In the genomic region with DNA sequence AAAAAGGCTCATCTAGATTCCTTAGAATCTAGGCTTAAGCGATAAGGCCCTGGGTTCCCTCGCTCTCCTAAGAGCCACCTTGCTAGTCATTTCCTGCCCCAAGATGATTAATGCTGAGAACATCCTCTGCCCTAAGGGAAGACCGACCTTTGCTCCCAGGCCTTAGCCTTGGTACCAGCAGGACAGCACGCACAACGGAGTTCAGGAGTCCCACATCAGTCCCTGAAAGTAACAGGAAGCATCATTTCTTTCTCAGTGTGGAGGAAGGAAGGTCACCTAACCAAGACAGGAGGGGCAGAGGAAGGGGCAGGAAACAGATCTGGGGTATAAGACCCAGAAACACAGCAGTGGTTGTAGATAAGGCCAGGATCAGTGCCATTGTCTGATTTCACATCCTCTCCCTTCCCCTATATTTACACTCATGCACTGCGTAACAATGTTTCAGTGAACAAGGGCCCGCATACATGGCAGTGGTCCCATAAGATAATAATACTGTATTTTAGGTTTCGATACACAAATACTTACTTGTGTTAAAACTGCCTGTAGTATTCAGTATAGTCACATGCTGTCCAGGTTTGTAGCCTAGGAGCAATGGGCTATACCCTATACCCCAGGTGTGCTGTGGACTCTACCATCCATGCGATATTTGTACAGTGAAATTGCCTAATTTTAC, we compare ENCODE assay signal across 16 cellular contexts. TPM values are rescaled to one million over a fixed set of nuclear protein-coding genes. Genes with fewer than 3 reads are reported as not detected.
DNase-seq lines count a peak whose midpoint lies in the region; ATAC-seq, FAIRE-seq and TF ChIP-seq lines count a peak whose summit lies in the region.
"Had no signal": no experiment of that assay in that cellular context is flagged by ENCODE, and none has a peak within 500 bp of the region (broad histone marks: within the 10 kb centered on the region; RNA-seq: fewer than 3 reads in every experiment).

No MANE protein-coding gene starts in this region.

- no peaks in the 10 kb centered on the region for H3K79me2 ChIP-seq in HepG2 (ENCODE audit: insufficient read depth, low read length)

- no peak for TF ChIP-seq CTCF in HepG2 (CRISPR knock-in tag; IDR thresholded peaks at IDR 0.05)

- peaks cover 8% of the 10 kb centered on the region for H3K9me3 Mint-ChIP-seq in activated naive CD8-positive, alpha-beta T cell treated with anti-CD3 and anti-CD28 coated beads, Interleukin-2, amount 10 ng/mL, durations not matched to agents 7 days and 5 days

- H3K4me3 ChIP-seq in BLaER1 treated with 17β-estradiol and CSF1 and Interleukin-3, amounts not matched to agents 10 nM and 100 nM, result no peak overlapping the region
- H3K4me3 ChIP-seq in HepG2 (replicated peaks in 1 of 3; ENCODE audit: insufficient read depth in 1 of 3, low read depth in 2 of 3, low read length in 3 of 3), result no peak overlapping the region
- H3K4me3 ChIP-seq: sigmoid colon had no signal

- peaks cover 8 to 18% (median 11%) of the 10 kb centered on the region in 11 experiments for H3K9me3 ChIP-seq in BLaER1 treated with 17β-estradiol and CSF1 and Interleukin-3, amounts not matched to agents 10 nM and 100 nM (replicated peaks in 1 of 11)
- H3K9me3 ChIP-seq in HepG2 (ENCODE audit: low read length), result no peaks in the 10 kb centered on the region
- H3K9me3 ChIP-seq: sigmoid colon had no signal

- TF ChIP-seq RAD21 in HepG2 (CRISPR knock-in tag; IDR thresholded peaks at IDR 0.05), result no peak

- no peaks in the 10 kb centered on the region for H3K27me3 Mint-ChIP-seq in activated naive CD8-positive, alpha-beta T cell treated with anti-CD3 and anti-CD28 coated beads, Interleukin-2, amount 10 ng/mL, durations not matched to agents 7 days and 5 days

- intact Hi-C loops in HepG2 (cut with micrococcal nuclease; ENCODE audit: unreplicated experiment), result no loop called here

- WGBS in HepG2 (ENCODE audit: low lambda C conversion rate), result 22% methylated on average over 9 of the region's 9 CpGs

- FAIRE-seq in HepG2 (lab: Jason Lieb, UNC), result no peak

- H3K27me3 ChIP-seq in BLaER1 treated with 17β-estradiol and CSF1 and Interleukin-3, amounts not matched to agents 10 nM and 100 nM, result no peaks in the 10 kb centered on the region
- no peaks in the 10 kb centered on the region; a peak in 1 of 5 replicates for H3K27me3 ChIP-seq in HepG2 (ENCODE audit: control insufficient read depth in 1 of 2, insufficient read depth in 2 of 2, low read length in 2 of 2)
- H3K27me3 ChIP-seq: sigmoid colon had no signal

- H3K4me1 ChIP-seq in BLaER1 treated with 17β-estradiol and CSF1 and Interleukin-3, amounts not matched to agents 10 nM and 100 nM, result peaks cover 0 to 24% (median 14%) of the 10 kb centered on the region in 10 experiments; a peak in 16 of 20 replicates
- peaks cover 9% of the 10 kb centered on the region for H3K4me1 ChIP-seq in HepG2 (ENCODE audit: insufficient read depth, low read length)

- no peak overlapping the region for H3K4me3 Mint-ChIP-seq in activated naive CD8-positive, alpha-beta T cell treated with anti-CD3 and anti-CD28 coated beads, Interleukin-2, amount 10 ng/mL, durations not matched to agents 7 days and 5 days
- H3K4me3 Mint-ChIP-seq: immature natural killer cell had no signal

- H3K36me3 ChIP-seq in BLaER1 treated with 17β-estradiol and CSF1 and Interleukin-3, amounts not matched to agents 10 nM and 100 nM, result no peaks in the 10 kb centered on the region
- H3K36me3 ChIP-seq in HepG2 (replicated peaks in 1 of 2; ENCODE audit: control insufficient read depth in 1 of 2, insufficient read depth in 2 of 2, low read length in 2 of 2), result no peaks in the 10 kb centered on the region
- H3K36me3 ChIP-seq: sigmoid colon had no signal

- no peak overlapping the region for H3K9ac ChIP-seq in BLaER1 treated with 17β-estradiol and CSF1 and Interleukin-3, amounts not matched to agents 10 nM and 100 nM
- no peak overlapping the region for H3K9ac ChIP-seq in HepG2 (ENCODE audit: insufficient read depth, low read depth, low read length)

- POLR2A ChIA-PET in activated naive CD8-positive, alpha-beta T cell treated with anti-CD3 and anti-CD28 coated beads, Interleukin-2, amount 10 ng/mL, durations not matched to agents 7 days and 5 days (lab: Charles Lee), result no interaction called here
- POLR2A ChIA-PET in HepG2 (lab: Yijun Ruan, JAX), result no interaction called here

- no TSS peak for BruUV-seq in HepG2 (replicated peaks; lab: Mats Ljungman, UMichigan)

- TF ChIP-seq POLR2A in HepG2 (IDR thresholded peaks at IDR 0.05; ENCODE audit: insufficient read depth in 1 of 2, low read depth in 2 of 2, low read length in 2 of 2), result no peak

- peaks cover 4% of the 10 kb centered on the region for H3K36me3 Mint-ChIP-seq in activated naive CD8-positive, alpha-beta T cell treated with anti-CD3 and anti-CD28 coated beads, Interleukin-2, amount 10 ng/mL, durations not matched to agents 7 days and 5 days

- TF ChIP-seq EP300 in HepG2 (IDR thresholded peaks at IDR 0.05; ENCODE audit: low read depth in 2 of 2, low read length in 2 of 2), result peak in 1 of 2 experiments; percentile 5; a peak in 1 of 4 replicates
- no peak for TF ChIP-seq EP300 in HepG2 (CRISPR knock-in tag; IDR thresholded peaks at IDR 0.05; ENCODE audit: borderline replicate concordance)

- H4K20me1 ChIP-seq in BLaER1 treated with 17β-estradiol and CSF1 and Interleukin-3, amounts not matched to agents 10 nM and 100 nM, result no peaks in the 10 kb centered on the region
- no peaks in the 10 kb centered on the region for H4K20me1 ChIP-seq in HepG2 (ENCODE audit: insufficient read depth, low read length)

- in situ Hi-C loops in HepG2 (cut with HindIII; ENCODE audit: extremely low pct_ligation_motif_present, low pct_unique_long_range_greater_than_20kb), result no loop called here

- peaks cover 8% of the 10 kb centered on the region for H3K4me1 Mint-ChIP-seq in activated naive CD8-positive, alpha-beta T cell treated with anti-CD3 and anti-CD28 coated beads, Interleukin-2, amount 10 ng/mL, durations not matched to agents 7 days and 5 days

- H3K27ac Mint-ChIP-seq in activated naive CD8-positive, alpha-beta T cell treated with anti-CD3 and anti-CD28 coated beads, Interleukin-2, amount 10 ng/mL, durations not matched to agents 7 days and 5 days, result peak overlapping the region; percentile 39
- H3K27ac Mint-ChIP-seq: immature natural killer cell had no signal

- CTCF ChIA-PET in HepG2 (lab: Yijun Ruan, JAX; ENCODE audit: low intra/inter-chr PET ratio, low total read pairs), result no interaction called here

- peak; percentile 39 for ATAC-seq in activated naive CD8-positive, alpha-beta T cell treated with anti-CD3 and anti-CD28 coated beads, Interleukin-2, amount 10 ng/mL, durations not matched to agents 7 days and 5 days (ENCODE audit: low read depth)
- ATAC-seq in HepG2 (peak; percentile 78), HG02970 (IDR thresholded peaks at IDR 0.05; ENCODE audit: low FRiP score, unreplicated experiment) (no peak), HG02938 (IDR thresholded peaks at IDR 0.05; ENCODE audit: unreplicated experiment) (no peak)
- ATAC-seq: activated CD4-positive, CD25-positive, alpha-beta regulatory T cell treated with anti-CD3 and anti-CD28 coated beads, Interleukin-2, amount 50 U/mL, for 24 hours had no signal

- DNase-seq in HT1080 (ENCODE audit: low read depth), result peak; percentile 83
- no peak for DNase-seq in activated naive CD8-positive, alpha-beta T cell treated with anti-CD3 and anti-CD28 coated beads, Interleukin-2, amount 10 ng/mL, durations not matched to agents 7 days and 5 days
- DNase-seq in HepG2 (ENCODE audit: low spot score), result peak; percentile 56
- DNase-seq in activated gamma-delta T cell treated with Interleukin-2 at 50 U/mL for 16 hours, result no peak
- DNase-seq in AG08395 (ENCODE audit: low spot score), result no peak
- DNase-seq: cerebellar nuclear complex; DND-41; immature natural killer cell; NCI-H524 treated with DMSO at 0.1 percent for 48 hours; sigmoid colon; stimulated activated naive CD4-positive, alpha-beta T cell had no signal

- no peak overlapping the region for H3K27ac ChIP-seq in BLaER1 treated with 17β-estradiol and CSF1 and Interleukin-3, amounts not matched to agents 10 nM and 100 nM
- no peak overlapping the region for H3K27ac ChIP-seq in HepG2 (ENCODE audit: extremely low read length, insufficient read depth, low read length)
- H3K27ac ChIP-seq: HL-60, sigmoid colon had no signal

- no peak overlapping the region for H2AFZ ChIP-seq in HepG2 (ENCODE audit: low read length)

- H3K4me2 ChIP-seq in BLaER1 treated with 17β-estradiol and CSF1 and Interleukin-3, amounts not matched to agents 10 nM and 100 nM, result peak overlapping the region; percentile 7 to 60 (median 35); a peak in 16 of 22 replicates
- H3K4me2 ChIP-seq in HepG2 (ENCODE audit: low read depth, low read length), result peak overlapping the region; percentile 50; the same call in 1 of the 2 replicates

RNA-seq across cellular contexts. Expression of gene FAM107B, which starts 8.1 kb away (rescaled TPM):
- 9.8 and 11.2 TPM in 2 replicates for total RNA-seq in HT1080 (2014; rRNA removed; shearing (Covaris generic))
- polyA plus RNA-seq in HT1080 (2015; cell fraction: cytosol; rRNA removed), result 31.7 and 35.6 TPM in 2 replicates
- polyA plus RNA-seq in HT1080 (2015; cell fraction: nucleus; rRNA removed), result 9.7 and 13.0 TPM in 2 replicates
- total RNA-seq in activated naive CD8-positive, alpha-beta T cell treated with anti-CD3 and anti-CD28 coated beads, Interleukin-2, amount 10 ng/mL, durations not matched to agents 7 days and 5 days, result 100 to 1,000 TPM; 188 to 200 TPM
- total RNA-seq in HepG2 (2016; rRNA removed; fragmentation: Illumina TruSeq; extraction: Trizol), result 24.8 and 38.5 TPM in 2 replicates
- 13.8 and 17.1 TPM in 2 replicates for total RNA-seq in HepG2 (2016; cell fraction: cytosol; rRNA removed; fragmentation: Illumina TruSeq; extraction: Trizol; ENCODE audit: low read depth)
- total RNA-seq in HepG2 (2016; cell fraction: insoluble cytoplasmic fraction; rRNA removed; fragmentation: Illumina TruSeq; extraction: Trizol), result 25.5 and 32.8 TPM in 2 replicates
- total RNA-seq in HepG2 (2016; cell fraction: membrane; rRNA removed; fragmentation: Illumina TruSeq; extraction: Trizol), result 45.3 and 49.1 TPM in 2 replicates
- total RNA-seq in HepG2 (2016; cell fraction: nucleus; rRNA removed; fragmentation: Illumina TruSeq; extraction: Trizol), result 20.6 and 21.1 TPM in 2 replicates
- 10.8 and 15.7 TPM in 2 replicates for polyA plus RNA-seq in HepG2 (2011; rRNA removed)
- 7.8 and 11.0 TPM in 2 replicates for polyA plus RNA-seq in HepG2 (2011; cell fraction: cytosol; rRNA removed)
- polyA plus RNA-seq in HepG2 (2011; cell fraction: nucleus; rRNA removed), result 5.6 and 6.8 TPM in 2 replicates
- polyA plus RNA-seq in HepG2 (2012), result 13.3 and 16.9 TPM in 2 replicates
- 25.3 and 32.2 TPM in 2 replicates for polyA plus RNA-seq in HepG2 (2016; cell fraction: cytosol; fragmentation: Illumina TruSeq; extraction: Trizol; ENCODE audit: low read depth)
- polyA plus RNA-seq in HepG2 (2016; cell fraction: insoluble cytoplasmic fraction; fragmentation: Illumina TruSeq; extraction: Trizol; ENCODE audit: low read depth), result 57.7 and 62.9 TPM in 2 replicates
- polyA plus RNA-seq in HepG2 (2016; cell fraction: membrane; fragmentation: Illumina TruSeq; extraction: Trizol; ENCODE audit: low read depth), result 48.3 and 48.7 TPM in 2 replicates
- polyA plus RNA-seq in HepG2 (2016; cell fraction: nucleus; fragmentation: Illumina TruSeq; extraction: Trizol; ENCODE audit: insufficient read depth, low read depth), result 30.6 and 38.0 TPM in 2 replicates
- 4.0 and 10.5 TPM in 2 replicates for polyA minus RNA-seq in HepG2 (2011; rRNA and poly(A)+ RNA removed; ENCODE audit: low replicate concordance)
- 11.0 and 12.0 TPM in 2 replicates for polyA minus RNA-seq in HepG2 (2011; cell fraction: cytosol; rRNA and poly(A)+ RNA removed)
- polyA minus RNA-seq in HepG2 (2011; cell fraction: nucleus; rRNA and poly(A)+ RNA removed), result 19.3 and 24.4 TPM in 2 replicates

RNA-seq across cellular contexts. Expression of gene CDNF, which starts 55.0 kb away (rescaled TPM):
- total RNA-seq in HT1080 (2014; rRNA removed; shearing (Covaris generic)), result 0.10 and 0.77 TPM in 2 replicates
- 0.41 and 1.8 TPM in 2 replicates for polyA plus RNA-seq in HT1080 (2015; cell fraction: cytosol; rRNA removed)
- 1.2 and 1.3 TPM in 2 replicates for polyA plus RNA-seq in HT1080 (2015; cell fraction: nucleus; rRNA removed)
- 1 to 10 TPM in 1 of 2 experiments, under 1 TPM in 1; 0.82 to 1.0 TPM for total RNA-seq in activated naive CD8-positive, alpha-beta T cell treated with anti-CD3 and anti-CD28 coated beads, Interleukin-2, amount 10 ng/mL, durations not matched to agents 7 days and 5 days
- 0.33 and 0.38 TPM in 2 replicates for total RNA-seq in HepG2 (2016; rRNA removed; fragmentation: Illumina TruSeq; extraction: Trizol)
- not detected in 2 replicates for total RNA-seq in HepG2 (2016; cell fraction: cytosol; rRNA removed; fragmentation: Illumina TruSeq; extraction: Trizol; ENCODE audit: low read depth)
- total RNA-seq in HepG2 (2016; cell fraction: insoluble cytoplasmic fraction; rRNA removed; fragmentation: Illumina TruSeq; extraction: Trizol), result 0.18 and 0.22 TPM in 2 replicates
- 0.24 and 0.31 TPM in 2 replicates for total RNA-seq in HepG2 (2016; cell fraction: membrane; rRNA removed; fragmentation: Illumina TruSeq; extraction: Trizol)
- 0.50 and 0.99 TPM in 2 replicates for total RNA-seq in HepG2 (2016; cell fraction: nucleus; rRNA removed; fragmentation: Illumina TruSeq; extraction: Trizol)
- polyA plus RNA-seq in HepG2 (2011; rRNA removed), result 0.29 and 0.40 TPM in 2 replicates
- polyA plus RNA-seq in HepG2 (2011; cell fraction: cytosol; rRNA removed), result 0.28 and 0.30 TPM in 2 replicates
- polyA plus RNA-seq in HepG2 (2011; cell fraction: nucleus; rRNA removed), result 0.90 TPM in 1 of 2 replicates, not detected in the other
- 0.37 and 0.55 TPM in 2 replicates for polyA plus RNA-seq in HepG2 (2012)
- polyA plus RNA-seq in HepG2 (2016; cell fraction: cytosol; fragmentation: Illumina TruSeq; extraction: Trizol; ENCODE audit: low read depth), result 0.11 and 0.36 TPM in 2 replicates
- 0.22 TPM in 1 of 2 replicates, not detected in the other for polyA plus RNA-seq in HepG2 (2016; cell fraction: insoluble cytoplasmic fraction; fragmentation: Illumina TruSeq; extraction: Trizol; ENCODE audit: low read depth)
- polyA plus RNA-seq in HepG2 (2016; cell fraction: membrane; fragmentation: Illumina TruSeq; extraction: Trizol; ENCODE audit: low read depth), result 0.23 and 0.35 TPM in 2 replicates
- polyA plus RNA-seq in HepG2 (2016; cell fraction: nucleus; fragmentation: Illumina TruSeq; extraction: Trizol; ENCODE audit: insufficient read depth, low read depth), result 0.96 and 1.9 TPM in 2 replicates
- not detected in 2 replicates for polyA minus RNA-seq in HepG2 (2011; rRNA and poly(A)+ RNA removed; ENCODE audit: low replicate concordance)
- polyA minus RNA-seq in HepG2 (2011; cell fraction: cytosol; rRNA and poly(A)+ RNA removed), result 0.59 TPM in 1 of 2 replicates, not detected in the other
- 0.64 and 1.4 TPM in 2 replicates for polyA minus RNA-seq in HepG2 (2011; cell fraction: nucleus; rRNA and poly(A)+ RNA removed)

RNA-seq across cellular contexts. Expression of gene HSPA14, which starts 55.3 kb away (rescaled TPM):
- total RNA-seq in HT1080 (2014; rRNA removed; shearing (Covaris generic)), result 32.3 and 33.0 TPM in 2 replicates
- polyA plus RNA-seq in HT1080 (2015; cell fraction: cytosol; rRNA removed), result 23.3 and 24.9 TPM in 2 replicates
- 25.4 and 29.6 TPM in 2 replicates for polyA plus RNA-seq in HT1080 (2015; cell fraction: nucleus; rRNA removed)
- total RNA-seq in activated naive CD8-positive, alpha-beta T cell treated with anti-CD3 and anti-CD28 coated beads, Interleukin-2, amount 10 ng/mL, durations not matched to agents 7 days and 5 days, result 10 to 100 TPM; 23.0 to 25.1 TPM
- 29.8 and 42.9 TPM in 2 replicates for total RNA-seq in HepG2 (2016; rRNA removed; fragmentation: Illumina TruSeq; extraction: Trizol)
- 6.3 and 7.7 TPM in 2 replicates for total RNA-seq in HepG2 (2016; cell fraction: cytosol; rRNA removed; fragmentation: Illumina TruSeq; extraction: Trizol; ENCODE audit: low read depth)
- 29.1 and 44.5 TPM in 2 replicates for total RNA-seq in HepG2 (2016; cell fraction: insoluble cytoplasmic fraction; rRNA removed; fragmentation: Illumina TruSeq; extraction: Trizol)
- 14.3 TPM in 2 replicates for total RNA-seq in HepG2 (2016; cell fraction: membrane; rRNA removed; fragmentation: Illumina TruSeq; extraction: Trizol)
- 14.4 and 15.2 TPM in 2 replicates for total RNA-seq in HepG2 (2016; cell fraction: nucleus; rRNA removed; fragmentation: Illumina TruSeq; extraction: Trizol)
- 6.7 and 10.7 TPM in 2 replicates for polyA plus RNA-seq in HepG2 (2011; rRNA removed)
- polyA plus RNA-seq in HepG2 (2011; cell fraction: cytosol; rRNA removed), result 4.2 and 4.8 TPM in 2 replicates
- polyA plus RNA-seq in HepG2 (2011; cell fraction: nucleus; rRNA removed), result 5.3 and 6.5 TPM in 2 replicates
- polyA plus RNA-seq in HepG2 (2012), result 6.8 and 7.8 TPM in 2 replicates
- 4.1 and 4.4 TPM in 2 replicates for polyA plus RNA-seq in HepG2 (2016; cell fraction: cytosol; fragmentation: Illumina TruSeq; extraction: Trizol; ENCODE audit: low read depth)
- 34.0 and 35.5 TPM in 2 replicates for polyA plus RNA-seq in HepG2 (2016; cell fraction: insoluble cytoplasmic fraction; fragmentation: Illumina TruSeq; extraction: Trizol; ENCODE audit: low read depth)
- 6.9 and 7.7 TPM in 2 replicates for polyA plus RNA-seq in HepG2 (2016; cell fraction: membrane; fragmentation: Illumina TruSeq; extraction: Trizol; ENCODE audit: low read depth)
- polyA plus RNA-seq in HepG2 (2016; cell fraction: nucleus; fragmentation: Illumina TruSeq; extraction: Trizol; ENCODE audit: insufficient read depth, low read depth), result 19.9 and 23.1 TPM in 2 replicates
- polyA minus RNA-seq in HepG2 (2011; rRNA and poly(A)+ RNA removed; ENCODE audit: low replicate concordance), result 1.3 and 3.7 TPM in 2 replicates
- polyA minus RNA-seq in HepG2 (2011; cell fraction: cytosol; rRNA and poly(A)+ RNA removed), result 2.6 and 3.1 TPM in 2 replicates
- 10.1 and 10.6 TPM in 2 replicates for polyA minus RNA-seq in HepG2 (2011; cell fraction: nucleus; rRNA and poly(A)+ RNA removed)

RNA-seq across cellular contexts. Expression of gene MSANTD7, which starts 55.3 kb away (rescaled TPM):
- 25.9 and 26.1 TPM in 2 replicates for total RNA-seq in HT1080 (2014; rRNA removed; shearing (Covaris generic))
- 11.7 and 12.1 TPM in 2 replicates for polyA plus RNA-seq in HT1080 (2015; cell fraction: cytosol; rRNA removed)
- polyA plus RNA-seq in HT1080 (2015; cell fraction: nucleus; rRNA removed), result 11.5 and 12.9 TPM in 2 replicates
- total RNA-seq in activated naive CD8-positive, alpha-beta T cell treated with anti-CD3 and anti-CD28 coated beads, Interleukin-2, amount 10 ng/mL, durations not matched to agents 7 days and 5 days, result 10 to 100 TPM; 17.0 to 19.4 TPM
- 16.7 and 22.8 TPM in 2 replicates for total RNA-seq in HepG2 (2016; rRNA removed; fragmentation: Illumina TruSeq; extraction: Trizol)
- total RNA-seq in HepG2 (2016; cell fraction: cytosol; rRNA removed; fragmentation: Illumina TruSeq; extraction: Trizol; ENCODE audit: low read depth), result 2.6 and 2.8 TPM in 2 replicates
- 17.3 and 21.2 TPM in 2 replicates for total RNA-seq in HepG2 (2016; cell fraction: insoluble cytoplasmic fraction; rRNA removed; fragmentation: Illumina TruSeq; extraction: Trizol)
- 12.6 and 15.8 TPM in 2 replicates for total RNA-seq in HepG2 (2016; cell fraction: membrane; rRNA removed; fragmentation: Illumina TruSeq; extraction: Trizol)
- total RNA-seq in HepG2 (2016; cell fraction: nucleus; rRNA removed; fragmentation: Illumina TruSeq; extraction: Trizol), result 11.5 and 14.9 TPM in 2 replicates
- 3.3 and 3.7 TPM in 2 replicates for polyA plus RNA-seq in HepG2 (2011; rRNA removed)
- 2.3 and 2.5 TPM in 2 replicates for polyA plus RNA-seq in HepG2 (2011; cell fraction: cytosol; rRNA removed)
- polyA plus RNA-seq in HepG2 (2011; cell fraction: nucleus; rRNA removed), result 3.1 and 3.3 TPM in 2 replicates
- 5.0 and 5.4 TPM in 2 replicates for polyA plus RNA-seq in HepG2 (2012)
- 1.9 and 2.6 TPM in 2 replicates for polyA plus RNA-seq in HepG2 (2016; cell fraction: cytosol; fragmentation: Illumina TruSeq; extraction: Trizol; ENCODE audit: low read depth)
- 13.5 and 15.6 TPM in 2 replicates for polyA plus RNA-seq in HepG2 (2016; cell fraction: insoluble cytoplasmic fraction; fragmentation: Illumina TruSeq; extraction: Trizol; ENCODE audit: low read depth)
- 5.8 and 7.4 TPM in 2 replicates for polyA plus RNA-seq in HepG2 (2016; cell fraction: membrane; fragmentation: Illumina TruSeq; extraction: Trizol; ENCODE audit: low read depth)
- polyA plus RNA-seq in HepG2 (2016; cell fraction: nucleus; fragmentation: Illumina TruSeq; extraction: Trizol; ENCODE audit: insufficient read depth, low read depth), result 14.2 and 14.9 TPM in 2 replicates
- polyA minus RNA-seq in HepG2 (2011; rRNA and poly(A)+ RNA removed; ENCODE audit: low replicate concordance), result 13.9 and 22.5 TPM in 2 replicates
- polyA minus RNA-seq in HepG2 (2011; cell fraction: cytosol; rRNA and poly(A)+ RNA removed), result 5.7 and 6.6 TPM in 2 replicates
- polyA minus RNA-seq in HepG2 (2011; cell fraction: nucleus; rRNA and poly(A)+ RNA removed), result 13.1 and 14.9 TPM in 2 replicates

Comparison
In these comparisons a context has a peak if more than half of its experiments do, and no peak if none do; other contexts are left out.
1. DNase-seq: peak in HT1080 (single experiment) and HepG2 (single experiment); none in activated naive CD8-positive, alpha-beta T cell treated with anti-CD3 and anti-CD28 coated beads, Interleukin-2, amount 10 ng/mL, durations not matched to agents 7 days and 5 days (single experiment), activated gamma-delta T cell treated with Interleukin-2 at 50 U/mL for 16 hours (single experiment) and AG08395 (single experiment).
2. ATAC-seq: peak in activated naive CD8-positive, alpha-beta T cell treated with anti-CD3 and anti-CD28 coated beads, Interleukin-2, amount 10 ng/mL, durations not matched to agents 7 days and 5 days (single experiment) and HepG2 (single experiment); none in HG02970 (single experiment) and HG02938 (single experiment).